Comparison of ENCODE assay signal across 1 cellular context in the genomic region with DNA sequence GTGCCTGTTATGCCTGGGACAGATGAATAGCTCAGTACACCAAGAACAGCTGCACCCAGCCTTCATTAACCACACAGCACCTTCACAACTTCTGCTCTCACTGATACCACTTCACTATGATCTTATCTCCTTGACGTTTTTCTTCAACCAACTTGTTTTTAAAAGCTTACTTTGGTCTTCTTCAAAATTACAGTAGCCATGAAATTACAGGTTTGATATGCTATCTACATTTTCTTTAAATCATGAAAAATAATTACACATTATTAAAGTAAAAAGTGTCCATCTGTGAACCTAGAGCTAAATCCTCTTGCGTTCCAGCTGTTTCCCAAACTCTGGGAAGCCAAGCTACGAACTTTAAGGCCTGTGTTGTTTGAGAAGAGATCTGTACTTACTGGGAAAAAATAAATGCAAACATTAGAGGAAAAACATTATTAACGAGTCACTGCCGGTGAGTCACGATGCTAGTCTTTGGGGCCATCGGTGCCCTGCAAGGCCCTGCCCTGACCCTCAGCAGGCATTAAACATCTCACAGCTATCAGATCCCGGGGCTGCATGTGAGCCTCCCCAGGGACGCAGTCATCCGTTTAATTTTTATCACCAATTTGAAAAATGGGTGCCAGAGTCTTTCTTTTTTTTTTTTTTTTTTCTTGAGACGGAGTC.
TF ChIP-seq lines count a peak whose summit lies in the region.

No MANE protein-coding gene starts in this region.

TF ChIP-seq in IMR-90, 13 proteins besides CTCF, POLR2A, EP300 and RAD21:
- TF ChIP-seq BHLHE40 (IDR thresholded peaks at IDR 0.05; ENCODE audit: low read depth, low read length) (no peak), FOS (IDR thresholded peaks at IDR 0.05; ENCODE audit: low read depth, low read length) (0 out of 2 replicates have a peak, but pooled peaks have one; percentile 29), MAFK (IDR thresholded peaks at IDR 0.05; ENCODE audit: low read depth, low read length) (no peak), CHD1 (IDR thresholded peaks at IDR 0.05; ENCODE audit: low read depth, low read length) (no peak)
